ENCODE assay signal across 12 cellular contexts in the genomic region with DNA sequence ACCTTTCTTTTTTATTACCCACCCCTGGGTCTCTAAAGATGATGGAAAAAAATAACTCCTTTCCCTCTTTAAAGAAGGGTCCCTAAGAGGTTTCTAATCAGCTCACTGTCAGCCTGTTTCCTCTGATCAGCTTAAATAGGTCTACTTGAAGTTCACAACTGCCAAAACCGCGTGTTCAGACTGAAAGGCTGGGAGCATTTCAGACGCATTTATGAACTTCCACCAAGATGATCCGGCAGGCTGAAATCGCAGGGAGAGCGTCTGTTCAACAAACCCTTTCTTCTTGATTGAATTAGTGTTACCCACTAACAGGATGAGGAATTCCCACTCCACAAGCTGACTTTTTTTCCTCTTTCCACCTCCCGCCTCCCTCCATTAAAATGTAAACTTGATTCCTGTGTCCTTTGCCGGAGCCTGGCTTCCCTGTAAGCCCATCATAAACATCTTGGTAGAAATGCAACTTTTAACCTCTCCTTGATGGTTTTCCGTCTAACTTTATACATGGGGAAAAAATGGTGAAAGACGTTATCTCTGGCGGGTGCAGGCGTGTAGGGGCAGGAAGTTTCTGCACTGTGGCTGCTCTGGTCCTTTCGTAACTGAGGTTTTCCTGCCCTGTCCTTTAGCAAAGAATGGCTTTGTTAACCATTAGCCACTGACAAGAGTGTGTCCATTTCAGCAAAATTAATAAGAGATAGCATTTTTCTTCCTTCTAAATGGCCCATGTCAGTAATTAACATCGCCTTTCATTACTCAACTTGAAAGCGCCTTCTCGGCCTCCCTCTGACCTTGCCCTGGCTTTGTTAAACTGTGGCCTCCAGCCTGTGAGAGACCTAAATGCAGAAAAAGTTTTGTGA.
DNase-seq lines count a peak whose midpoint lies in the region; ATAC-seq lines count a peak whose summit lies in the region.
"Had no signal": no experiment of that assay in that cellular context is flagged by ENCODE, and none has a peak within 500 bp of the region (broad histone marks: within the 10 kb centered on the region; RNA-seq: fewer than 3 reads in every experiment).

No MANE protein-coding gene starts in this region.

- no peaks in the 10 kb centered on the region for H3K36me3 ChIP-seq in endocrine pancreas (ENCODE audit: control insufficient read depth, insufficient read depth, low read length)
- no peaks in the 10 kb centered on the region for H3K36me3 ChIP-seq in mesenchymal stem cell (ENCODE audit: control insufficient read depth in 1 of 2, insufficient read depth in 2 of 2, low read depth in 1 of 2, low read length in 2 of 2)
- H3K36me3 ChIP-seq in aorta (ENCODE audit: control insufficient read depth in 1 of 2, insufficient read depth in 2 of 2, low read length in 1 of 2): no peaks in the 10 kb centered on the region

- H4K8ac ChIP-seq in mesenchymal stem cell (ENCODE audit: low read length): peak overlapping the region; percentile 94

- H3K79me1 ChIP-seq in mesenchymal stem cell (replicated peaks; ENCODE audit: low read length, poor library complexity, severe bottlenecking): no peaks in the 10 kb centered on the region

- ATAC-seq in Right ventricle myocardium inferior (peak; percentile 24), aorta (ENCODE audit: low FRiP score) (peak; percentile 64)
- ATAC-seq: A549, Panc1 had no signal

- H3K4me1 ChIP-seq in endocrine pancreas (ENCODE audit: control insufficient read depth, insufficient read depth, low read length): no peaks in the 10 kb centered on the region
- H3K4me1 ChIP-seq in mesenchymal stem cell (ENCODE audit: control insufficient read depth, insufficient read depth, low read depth, low read length): peaks cover 2% of the 10 kb centered on the region
- peaks cover 0 to 3% of the 10 kb centered on the region in 2 donors for H3K4me1 ChIP-seq in aorta (ENCODE audit: control insufficient read depth in 1 of 2, insufficient read depth in 2 of 2, low read length in 2 of 2)

- H3K9ac ChIP-seq in endocrine pancreas (ENCODE audit: control insufficient read depth, insufficient read depth, low read length) (peak overlapping the region; percentile 57), mesenchymal stem cell (ENCODE audit: low read length) (no peak overlapping the region)

- H2BK5ac ChIP-seq in mesenchymal stem cell (ENCODE audit: low read depth, low read length, poor library complexity, severe bottlenecking): no peak overlapping the region

- WGBS in mesenchymal stem cell: 8% methylated on average over 15 of the region's 16 CpGs
- WGBS in aorta, 2 donors: 28 to 33% methylated on average over 16 of the region's 16 CpGs

- H2BK15ac ChIP-seq in mesenchymal stem cell (ENCODE audit: low read depth, poor library complexity, severe bottlenecking): no peak overlapping the region

- H3K4me2 ChIP-seq in mesenchymal stem cell (ENCODE audit: low read length, poor library complexity, severe bottlenecking): no peak overlapping the region
- H3K4me2 ChIP-seq: A549 had no signal

- H3K14ac ChIP-seq in mesenchymal stem cell (ENCODE audit: low read length in 2 of 2): no peak overlapping the region

- intact Hi-C loops in Right ventricle myocardium inferior (cut with DNase I) (loop anchor here (5.0 kb wide), 1 partner anchor 89 kb away; no protein-coding TSS in a partner anchor), cardiac septum (cut with DNase I) (loop anchor here (5.0 to 10.0 kb wide), 3 partner anchors 89 to 1247 kb away; a partner anchor contains a TSS), aorta (cut with DNase I) (loop anchor here (5.0 to 10.0 kb wide), 4 partner anchors 69 to 187 kb away; a partner anchor contains a TSS)

- no peak overlapping the region for H3K23ac ChIP-seq in mesenchymal stem cell (ENCODE audit: low read length in 2 of 2)

- H3K18ac ChIP-seq in mesenchymal stem cell (ENCODE audit: low read depth in 1 of 2, low read length in 2 of 2): peak overlapping the region; percentile 71 to 82

- H3K27ac ChIP-seq in mesenchymal stem cell (ENCODE audit: low read length, poor library complexity, severe bottlenecking) (no peak overlapping the region), aorta (ENCODE audit: low read depth in 1 of 2, low read length in 2 of 2) (peak overlapping the region; percentile 69 to 95)
- H3K27ac ChIP-seq: A549 had no signal

- no peak overlapping the region for H2AFZ ChIP-seq in mesenchymal stem cell (ENCODE audit: low read depth, low read length)

- H3K4ac ChIP-seq in mesenchymal stem cell (ENCODE audit: low read depth in 1 of 2, low read length in 2 of 2): peak overlapping the region; percentile 68 to 76

- H2BK120ac ChIP-seq in mesenchymal stem cell (ENCODE audit: low read depth, low read length): peak overlapping the region; percentile 51

- peak overlapping the region; percentile 9 to 59 for H2BK12ac ChIP-seq in mesenchymal stem cell (ENCODE audit: low read length in 2 of 2)

- peak overlapping the region; percentile 49 for H4K91ac ChIP-seq in mesenchymal stem cell (ENCODE audit: low read length)

- H3K9me3 ChIP-seq in endocrine pancreas (ENCODE audit: control insufficient read depth, low read length) (no peaks in the 10 kb centered on the region), mesenchymal stem cell (ENCODE audit: control insufficient read depth, low read length) (no peaks in the 10 kb centered on the region), aorta (ENCODE audit: control insufficient read depth, low read length) (no peaks in the 10 kb centered on the region)
- H3K9me3 ChIP-seq: A549 had no signal

- H2AK5ac ChIP-seq in mesenchymal stem cell (ENCODE audit: low read length, severe bottlenecking): no peak overlapping the region

- no peaks in the 10 kb centered on the region for H3K27me3 ChIP-seq in endocrine pancreas (ENCODE audit: control insufficient read depth, insufficient read depth, low read length)
- H3K27me3 ChIP-seq in mesenchymal stem cell (ENCODE audit: control insufficient read depth in 1 of 2, insufficient read depth in 1 of 2, low read length in 2 of 2): peaks cover 0 to 25% of the 10 kb centered on the region in 2 experiments
- H3K27me3 ChIP-seq in aorta (ENCODE audit: control insufficient read depth in 1 of 2, insufficient read depth in 2 of 2, low read length in 1 of 2): no peaks in the 10 kb centered on the region

- H3K4me3 ChIP-seq in endocrine pancreas (ENCODE audit: control insufficient read depth, insufficient read depth, low read length): peak overlapping the region; percentile 45
- no peak overlapping the region for H3K4me3 ChIP-seq in mesenchymal stem cell (ENCODE audit: insufficient read depth in 1 of 2, low read depth in 1 of 2, low read length in 2 of 2)
- no peak overlapping the region for H3K4me3 ChIP-seq in aorta (ENCODE audit: low read length in 2 of 2)
- H3K4me3 ChIP-seq: A549 had no signal

- DNase-seq in Right ventricle myocardium inferior (ENCODE audit: missing footprints): no peak
- no peak for DNase-seq in cardiac septum (ENCODE audit: low spot score)
- peak; percentile 74 for DNase-seq in mesenchymal stem cell
- no peak for DNase-seq in aorta
- DNase-seq in NK-92 (lab: John Stamatoyannopoulos, UW; ENCODE audit: unreplicated experiment): no peak
- DNase-seq in ureter (ENCODE audit: low spot score): no peak
- no peak for DNase-seq in pons (ENCODE audit: low spot score)
- DNase-seq: activated CD4-positive, CD25-positive, alpha-beta regulatory T cell treated with anti-CD3 and anti-CD28 coated beads, Interleukin-2, amount 50 U/mL, for 72 hours; activated naive CD4-positive, alpha-beta T cell treated with anti-CD3 and anti-CD28 coated beads for 36 hours had no signal
